Comparison of ENCODE assay signal across 29 cellular contexts in genomic region chr1:214500349-214501055, GRCh38. TPM values are rescaled to one million over a fixed set of nuclear protein-coding genes. Genes with fewer than 3 reads are reported as not detected.
A peak's percentile ranks its signal among the peaks of the same experiment; 100 is the strongest.
DNase-seq lines count a peak whose midpoint lies in the region; ATAC-seq, FAIRE-seq and TF ChIP-seq lines count a peak whose summit lies in the region.
"Had no signal": no experiment of that assay in that cellular context is flagged by ENCODE, and none has a peak within 500 bp of the region (broad histone marks: within the 10 kb centered on the region; RNA-seq: fewer than 3 reads in every experiment).

No MANE protein-coding gene starts in this region.

- peaks cover 75% of the 10 kb centered on the region for H4K20me1 ChIP-seq in astrocyte (ENCODE audit: insufficient read depth, low read length)

- no peaks in the 10 kb centered on the region for H3K9me3 Mint-ChIP-seq in astrocyte (ENCODE audit: unreplicated experiment)
- no peaks in the 10 kb centered on the region for H3K9me3 Mint-ChIP-seq in T-cell
- H3K9me3 Mint-ChIP-seq: natural killer cell treated with Interleukin-12 subunit alpha and Interleukin-12 subunit beta and Interleukin-15 and Interleukin-18, amount 100 ng/mL, for 72 hours; T-helper 2 cell treated with Interferon-gamma antibody and Interleukin-4, amounts not matched to agents 5 μg/mL and 100 μg/mL, for 36 hours had no signal

- peaks cover 16% of the 10 kb centered on the region for H3K36me3 Mint-ChIP-seq in astrocyte (ENCODE audit: low read depth, unreplicated experiment)
- H3K36me3 Mint-ChIP-seq in T-cell, result no peaks in the 10 kb centered on the region
- H3K36me3 Mint-ChIP-seq: natural killer cell treated with Interleukin-12 subunit alpha and Interleukin-12 subunit beta and Interleukin-15 and Interleukin-18, amount 100 ng/mL, for 72 hours had no signal

- peaks cover 98% of the 10 kb centered on the region for H3K79me2 ChIP-seq in astrocyte (ENCODE audit: insufficient read depth, low read length)

- H3K9me3 ChIP-seq in astrocyte (ENCODE audit: insufficient read depth, low read depth, low read length) (no peaks in the 10 kb centered on the region), iPS-18a (ENCODE audit: control insufficient read depth, low read depth, low read length) (no peaks in the 10 kb centered on the region), gastrocnemius medialis (no peaks in the 10 kb centered on the region)
- H3K9me3 ChIP-seq: breast epithelium, Peyer's patch, tibial nerve had no signal

- H3K9ac ChIP-seq in astrocyte (ENCODE audit: low read length) (no peak overlapping the region), iPS-18a (ENCODE audit: low read length) (no peak overlapping the region)
- H3K9ac ChIP-seq: KMS-11 had no signal

- H3K4me1 Mint-ChIP-seq in astrocyte (ENCODE audit: low read depth, unreplicated experiment) (peaks cover 58% of the 10 kb centered on the region), T-cell (no peaks in the 10 kb centered on the region)
- H3K4me1 Mint-ChIP-seq: B cell had no signal

- peak; percentile 51 for DNase-seq in GM03348 (ENCODE audit: low spot score)
- peak; percentile 53 for DNase-seq in astrocyte (ENCODE audit: low read depth)
- no peak for DNase-seq in gastrocnemius medialis
- DNase-seq in GM19239 (ENCODE audit: insufficient read length, low spot score), result no peak
- DNase-seq in T-cell, result no peak
- DNase-seq in NCI-H526 treated with DMSO at 0.1 percent for 48 hours (lab: John Stamatoyannopoulos, UW), result no peak
- DNase-seq: activated CD4-positive, alpha-beta T cell treated with anti-CD3 and anti-CD28 coated beads, Interleukin-2, amount 50 U/mL, for 4 hours; activated CD8-positive, alpha-beta memory T cell treated with anti-CD3 and anti-CD28 coated beads, Interleukin-2, amount 50 U/mL, for 48 hours; activated effector memory CD4-positive, alpha-beta T cell treated with anti-CD3 and anti-CD28 coated beads, Interleukin-2, amount 50 U/mL, for 16 hours; cortex of kidney; left colon; midbrain; MV-4-11; NCI-H187 treated with DMSO at 0.1 percent for 48 hours; NCI-H345; Peyer's patch; small intestine; stimulated activated CD4-positive, alpha-beta T cell treated with anti-CD3 and anti-CD28 coated beads, Interleukin-2, amount 100 ng/mL, for 48 hours; stimulated activated naive CD4-positive, alpha-beta T cell treated with Interleukin-2 at 50 U/mL for 16 hours; WERI-Rb-1 had no signal

- H3K27me3 Mint-ChIP-seq in astrocyte (ENCODE audit: low read depth, unreplicated experiment), result no peaks in the 10 kb centered on the region
- H3K27me3 Mint-ChIP-seq in T-cell, result peaks cover 11 to 33% of the 10 kb centered on the region in 2 donors

- TF ChIP-seq CTCF in astrocyte (IDR thresholded peaks at IDR 0.05; ENCODE audit: insufficient read depth, low read depth, low read length) (no peak), gastrocnemius medialis (IDR thresholded peaks at IDR 0.05 in 4 of 5, conservative IDR thresholded peaks at IDR 0.05 in 1 of 5) (no peak)

- no peak for TF ChIP-seq POLR2A in gastrocnemius medialis (IDR thresholded peaks at IDR 0.05)

- no peak overlapping the region for H2AFZ ChIP-seq in astrocyte (ENCODE audit: low read depth, low read length)

- H3K27ac Mint-ChIP-seq in astrocyte (ENCODE audit: unreplicated experiment) (peak overlapping the region; percentile 66), T-cell (no peak overlapping the region)
- H3K27ac Mint-ChIP-seq: B cell; natural killer cell treated with Interleukin-12 subunit alpha and Interleukin-12 subunit beta and Interleukin-15 and Interleukin-18, amount 100 ng/mL, for 72 hours; T-helper 2 cell treated with Interferon-gamma antibody and Interleukin-4, amounts not matched to agents 5 μg/mL and 100 μg/mL, for 36 hours had no signal

- CTCF ChIA-PET in T-cell (lab: Charles Lee), result interaction anchor here in 1 of 2 donors (0.7 kb wide), 1 partner anchor 22 kb away, joined by 3 read pairs; no protein-coding TSS in a partner anchor

- intact Hi-C loops in gastrocnemius medialis (cut with DNase I; ENCODE audit: low total_unique reads), result no loop called here

- H3K27ac ChIP-seq in astrocyte (ENCODE audit: low read depth, low read length) (no peak overlapping the region), iPS-18a (ENCODE audit: low read length) (peak overlapping the region; percentile 27), gastrocnemius medialis (peak overlapping the region; percentile 72 to 90 (median 78))
- H3K27ac ChIP-seq: KMS-11, Peyer's patch, WERI-Rb-1 had no signal

- H3K4me3 Mint-ChIP-seq in astrocyte (ENCODE audit: unreplicated experiment) (peak overlapping the region; percentile 15), T-cell (no peak overlapping the region)
- H3K4me3 Mint-ChIP-seq: B cell; natural killer cell treated with Interleukin-12 subunit alpha and Interleukin-12 subunit beta and Interleukin-15 and Interleukin-18, amount 100 ng/mL, for 72 hours; T-helper 2 cell treated with Interferon-gamma antibody and Interleukin-4, amounts not matched to agents 5 μg/mL and 100 μg/mL, for 36 hours had no signal

- H3K27me3 ChIP-seq in astrocyte (ENCODE audit: insufficient read depth, low read length) (no peaks in the 10 kb centered on the region), iPS-18a (ENCODE audit: control insufficient read depth, insufficient read depth, low read length) (no peaks in the 10 kb centered on the region), gastrocnemius medialis (no peaks in the 10 kb centered on the region)
- H3K27me3 ChIP-seq: breast epithelium, Peyer's patch, tibial nerve had no signal

- H3K4me1 ChIP-seq in astrocyte (ENCODE audit: insufficient read depth, low read length) (no peaks in the 10 kb centered on the region), iPS-18a (ENCODE audit: control insufficient read depth, low read depth, low read length) (peaks cover 20% of the 10 kb centered on the region), gastrocnemius medialis (peaks cover 66 to 86% of the 10 kb centered on the region in 2 donors)
- H3K4me1 ChIP-seq: breast epithelium had no signal

- FAIRE-seq in astrocyte (lab: Jason Lieb, UNC) (no peak), GM19239 (lab: Jason Lieb, UNC) (no peak)
- FAIRE-seq: G401.6, small intestine had no signal

- H3K4me3 ChIP-seq in astrocyte (ENCODE audit: insufficient read depth, low read depth, low read length) (no peak overlapping the region), iPS-18a (ENCODE audit: low read length) (no peak overlapping the region), gastrocnemius medialis (no peak overlapping the region)
- H3K4me3 ChIP-seq: breast epithelium, Peyer's patch, tibial nerve had no signal

- POLR2A ChIA-PET in T-cell (lab: Charles Lee), result no interaction called here

- in situ Hi-C loops in gastrocnemius medialis (cut with MboI; ENCODE audit: low sequenced_read_pairs in 4 of 4), result no loop called here

- no peak overlapping the region for H3K4me2 ChIP-seq in astrocyte (ENCODE audit: low read length)
- H3K4me2 ChIP-seq: KMS-11 had no signal

- no peak for ATAC-seq in gastrocnemius medialis
- no peak for ATAC-seq in T-cell (replicated peaks in 1 of 4)
- no peak for ATAC-seq in HG03521 (IDR thresholded peaks at IDR 0.05; ENCODE audit: unreplicated experiment)
- ATAC-seq: left colon; natural killer cell treated with Interleukin-12 subunit alpha and Interleukin-12 subunit beta and Interleukin-15 and Interleukin-18, amount 100 ng/mL, for 72 hours had no signal

- no peaks in the 10 kb centered on the region for H3K36me3 ChIP-seq in astrocyte (ENCODE audit: insufficient read depth, low read length)
- H3K36me3 ChIP-seq in iPS-18a (ENCODE audit: control insufficient read depth, low read depth, low read length), result no peaks in the 10 kb centered on the region
- no peaks in the 10 kb centered on the region for H3K36me3 ChIP-seq in gastrocnemius medialis
- H3K36me3 ChIP-seq: breast epithelium, Peyer's patch, tibial nerve, WERI-Rb-1 had no signal

RNA-seq across cellular contexts. Expression of gene PTPN14, which starts 50.9 kb away (rescaled TPM):
- total RNA-seq in astrocyte (154 and 177 TPM in 2 replicates), gastrocnemius medialis (10 to 100 TPM; 42.8 to 63.8 (median 50.4) TPM), T-cell (under 1 TPM; 0.02 to 0.36 (median 0.29) TPM)
- total RNA-seq: B cell had no signal

Comparison
In these comparisons a context has a peak if more than half of its experiments do, and no peak if none do; other contexts are left out.
1. DNase-seq: peak in GM03348 (single experiment) and astrocyte (single experiment); none in gastrocnemius medialis (0 of 2), GM19239 (single experiment), T-cell (0 of 34) and NCI-H526 treated with DMSO at 0.1 percent for 48 hours (single experiment).
2. RNA of gene PTPN14, which starts 50.9 kb away (total RNA-seq): 154 to 177 TPM in astrocyte and 42.8 to 63.8 TPM in gastrocnemius medialis; 0.02 to 0.36 TPM in T-cell; every median in the first group is over 10 times any median in the second.